ENCODE assay signal across 9 cellular contexts in genomic region chr7:114087674-114088539, GRCh38.
DNase-seq lines count a peak whose midpoint lies in the region; ATAC-seq and TF ChIP-seq lines count a peak whose summit lies in the region.
"Had no signal": no experiment of that assay in that cellular context is flagged by ENCODE, and none has a peak within 500 bp of the region (broad histone marks: within the 10 kb centered on the region; RNA-seq: fewer than 3 reads in every experiment).

No MANE protein-coding gene starts in this region.

- intact Hi-C loops in mucosa of descending colon (cut with DNase I, micrococcal nuclease) = loop anchor here (5.0 to 10.0 kb wide), 2 partner anchors 329 to 577 kb away; no protein-coding TSS in a partner anchor

- no peak for ATAC-seq in mucosa of descending colon
- ATAC-seq in HG02610 (IDR thresholded peaks at IDR 0.05; ENCODE audit: unreplicated experiment) = no peak
- ATAC-seq: esophagus mucosa had no signal

- peak overlapping the region; percentile 6 for H3K4me3 ChIP-seq in mucosa of descending colon

- peaks cover 6% of the 10 kb centered on the region for H3K4me1 ChIP-seq in mucosa of descending colon (ENCODE audit: low read depth)

- DNase-seq in KBM-7 = peak; percentile 52
- peak; percentile 15 for DNase-seq in dermis blood vessel endothelial cell
- peak in 2 of 3 donors; percentile 46 to 55 for DNase-seq in mucosa of descending colon
- DNase-seq in G401 (ENCODE audit: low spot score) = no peak
- no peak for DNase-seq in NCI-H128 (lab: John Stamatoyannopoulos, UW; ENCODE audit: unreplicated experiment)
- DNase-seq in DMS153 (lab: John Stamatoyannopoulos, UW) = no peak

- TF ChIP-seq CTCF in 22Rv1 (IDR thresholded peaks at IDR 0.05) (peak; percentile 22), mucosa of descending colon (IDR thresholded peaks at IDR 0.05) (no peak)

- H3K36me3 ChIP-seq in mucosa of descending colon (ENCODE audit: low read depth) = no peaks in the 10 kb centered on the region

- H3K9me3 ChIP-seq in mucosa of descending colon = no peaks in the 10 kb centered on the region

- in situ Hi-C loops in KBM-7 (cut with MboI; ENCODE audit: low pct_unique_long_range_greater_than_20kb, low sequenced_read_pairs) (loop anchor here (25.0 kb wide), 1 partner anchor 324 kb away; the partner anchor contains the start of gene FOXP2), G401 (cut with HindIII; ENCODE audit: low sequenced_read_pairs) (no loop called here)

- H3K27ac ChIP-seq in 22Rv1 = peak overlapping the region; percentile 90

Comparison
In these comparisons a context has a peak if more than half of its experiments do, and no peak if none do; other contexts are left out.
1. DNase-seq: peak in KBM-7 (single experiment), dermis blood vessel endothelial cell (single experiment) and mucosa of descending colon (2 of 3); none in G401 (single experiment), NCI-H128 (single experiment) and DMS153 (single experiment).